In genomic region chr18:36217348-36217747, GRCh38 we compare ENCODE assay signal across 17 cellular contexts.
"Had no signal": no experiment of that assay in that cellular context is flagged by ENCODE, and none has a peak within 500 bp of the region (broad histone marks: within the 10 kb centered on the region; RNA-seq: fewer than 3 reads in every experiment).

No MANE protein-coding gene starts in this region.

- DNase-seq: cortex of kidney; dorsolateral prefrontal cortex; effector memory CD4-positive, alpha-beta T cell; glutamatergic neuron; immature natural killer cell; left ventricle myocardium superior; mesendoderm; naive thymus-derived CD8-positive, alpha-beta T cell; psoas muscle; sigmoid colon; stimulated activated CD4-positive, alpha-beta T cell treated with anti-CD3 and anti-CD28 coated beads, Interleukin-2, amount 100 ng/mL, for 48 hours; stimulated activated naive CD4-positive, alpha-beta T cell treated with Interleukin-2 at 50 U/mL for 16 hours had no signal

- H3K9me3 ChIP-seq: esophagus muscularis mucosa, gastroesophageal sphincter, neutrophil, psoas muscle, sigmoid colon had no signal

- H3K4me1 ChIP-seq: psoas muscle had no signal

- H3K4me3 ChIP-seq: dorsolateral prefrontal cortex, esophagus muscularis mucosa, gastroesophageal sphincter, psoas muscle, sigmoid colon, smooth muscle cell had no signal

- H3K36me3 ChIP-seq: esophagus muscularis mucosa, gastroesophageal sphincter, neutrophil, sigmoid colon had no signal

- H3K27ac ChIP-seq: dorsolateral prefrontal cortex, epithelial cell of prostate, esophagus muscularis mucosa, gastroesophageal sphincter, neutrophil, psoas muscle, sigmoid colon had no signal

- H3K27me3 ChIP-seq: dorsolateral prefrontal cortex, esophagus muscularis mucosa, gastroesophageal sphincter, neutrophil, sigmoid colon had no signal

- ATAC-seq: gastroesophageal sphincter; left ventricle myocardium superior; naive thymus-derived CD8-positive, alpha-beta T cell; psoas muscle had no signal
